ENCODE assay signal across 8 cellular contexts in genomic region chr11:2196970-2197770, GRCh38. TPM values are rescaled to one million over a fixed set of nuclear protein-coding genes. Genes with fewer than 3 reads are reported as not detected.
DNase-seq lines count a peak whose midpoint lies in the region; ATAC-seq and TF ChIP-seq lines count a peak whose summit lies in the region.

No MANE protein-coding gene starts in this region.

- peak; percentile 4 for DNase-seq in AG09319 (ENCODE audit: extremely low read depth, low read depth)
- peak; percentile 95 for DNase-seq in H7
- peak; percentile 5 for DNase-seq in NCI-H524 treated with DMSO at 0.1 percent for 48 hours (lab: John Stamatoyannopoulos, UW)
- DNase-seq in activated CD4-positive, alpha-beta T cell treated with anti-CD3 and anti-CD28 coated beads, Interleukin-2, amount 50 U/mL, for 48 hours = peak; percentile 76 to 83
- peak; percentile 73 for DNase-seq in lung (ENCODE audit: low spot score)
- DNase-seq in stimulated activated CD8-positive, alpha-beta memory T cell treated with anti-CD3 and anti-CD28 coated beads, Interleukin-15, amount 100 ng/mL, for 1 hour (ENCODE audit: low read depth) = peak; percentile 42

- intact Hi-C loops in dendritic cell treated with granulocyte-macrophage colony-stimulating factor and Interleukin-4, amounts not matched to agents 40 ng/mL and 50 ng/mL, for 4 days (cut with micrococcal nuclease) = loop anchor here (1.0 to 10.0 kb wide), 3 partner anchors 97 to 328 kb away; no protein-coding TSS in a partner anchor

- H3K4me3 Mint-ChIP-seq in dendritic cell treated with granulocyte-macrophage colony-stimulating factor and Interleukin-4, amounts not matched to agents 40 ng/mL and 50 ng/mL, for 4 days = no peak overlapping the region

- H3K27me3 Mint-ChIP-seq in dendritic cell treated with granulocyte-macrophage colony-stimulating factor and Interleukin-4, amounts not matched to agents 40 ng/mL and 50 ng/mL, for 4 days = peaks cover 31% of the 10 kb centered on the region

- peak overlapping the region; percentile 0 for H3K27ac Mint-ChIP-seq in dendritic cell treated with granulocyte-macrophage colony-stimulating factor and Interleukin-4, amounts not matched to agents 40 ng/mL and 50 ng/mL, for 4 days

- H3K36me3 Mint-ChIP-seq in dendritic cell treated with granulocyte-macrophage colony-stimulating factor and Interleukin-4, amounts not matched to agents 40 ng/mL and 50 ng/mL, for 4 days (ENCODE audit: low read depth) = no peaks in the 10 kb centered on the region

- WGBS in lung, 2 donors = 37 to 38% methylated on average over 23 of the region's 23 CpGs

- peaks cover 0 to 3% of the 10 kb centered on the region in 2 donors for H3K4me1 ChIP-seq in lung (ENCODE audit: control insufficient read depth in 2 of 2, insufficient read depth in 2 of 2, low read length in 2 of 2)

- no peaks in the 10 kb centered on the region for H3K9me3 Mint-ChIP-seq in dendritic cell treated with granulocyte-macrophage colony-stimulating factor and Interleukin-4, amounts not matched to agents 40 ng/mL and 50 ng/mL, for 4 days

- H3K36me3 ChIP-seq in H7 (replicated peaks; ENCODE audit: control insufficient read depth, insufficient read depth, low read length) (no peaks in the 10 kb centered on the region), lung (ENCODE audit: control insufficient read depth in 2 of 2, insufficient read depth in 2 of 2, low read length in 2 of 2) (no peaks in the 10 kb centered on the region)

- no peaks in the 10 kb centered on the region for H3K9me3 ChIP-seq in lung (ENCODE audit: control insufficient read depth in 2 of 2, insufficient read depth in 1 of 2, low read length in 1 of 2)

- TF ChIP-seq CTCF in AG09319 (IDR thresholded peaks at IDR 0.05; ENCODE audit: low read depth, low read length) (peak; percentile 85), lung (IDR thresholded peaks at IDR 0.05; ENCODE audit: control extremely low read depth, extremely low read depth) (peak; percentile 91)

- H3K4me3 ChIP-seq in H7 (ENCODE audit: insufficient read depth, low read depth, low read length) (no peak overlapping the region), lung (no peak overlapping the region)

- peaks cover 6% of the 10 kb centered on the region for H3K4me1 Mint-ChIP-seq in dendritic cell treated with granulocyte-macrophage colony-stimulating factor and Interleukin-4, amounts not matched to agents 40 ng/mL and 50 ng/mL, for 4 days (ENCODE audit: low read depth)

- no peak overlapping the region for H3K27ac ChIP-seq in lung (ENCODE audit: low read depth in 1 of 2, low read length in 1 of 2)

- H3K27me3 ChIP-seq in H7 (ENCODE audit: control insufficient read depth, insufficient read depth, low read length) (no peaks in the 10 kb centered on the region), lung (ENCODE audit: control insufficient read depth, insufficient read depth) (no peaks in the 10 kb centered on the region)

- ATAC-seq in lung (ENCODE audit: insufficient read depth, low FRiP score) (no peak), HG02798 (IDR thresholded peaks at IDR 0.05; ENCODE audit: poor library complexity, unreplicated experiment) (no peak)

RNA-seq across cellular contexts. Expression of gene TH, which starts 25.6 kb away (rescaled TPM):
- not detected in 2 replicates for total RNA-seq in H7 (2014; rRNA removed; shearing (Covaris generic))
- under 1 TPM in 1 of 2 donors, not detected in 1; 0.31 TPM for total RNA-seq in lung
- polyA plus RNA-seq in lung = under 1 TPM in 1 of 2 donors, not detected in 1; 0.14 TPM

RNA-seq across cellular contexts. Expression of gene INS, which starts 36.2 kb away (rescaled TPM):
- total RNA-seq in H7 (2014; rRNA removed; shearing (Covaris generic)) = not detected in 2 replicates
- total RNA-seq in lung = not detected
- 1 to 10 TPM; 1.2 to 3.3 TPM for polyA plus RNA-seq in lung

RNA-seq across cellular contexts. Expression of gene IGF2, which starts 58.0 kb away (rescaled TPM):
- 0.78 and 1.2 TPM in 2 replicates for total RNA-seq in H7 (2014; rRNA removed; shearing (Covaris generic))
- total RNA-seq in lung = 10 to 100 TPM; 23.5 to 87.7 TPM
- 1 to 10 TPM; 2.9 to 7.8 TPM for polyA plus RNA-seq in lung

Comparison
In these comparisons a context has a peak if more than half of its experiments do, and no peak if none do; other contexts are left out.
1. DNase-seq: peak in every context shown above with its lines; median percentile 95 in H7; 80 in activated CD4-positive, alpha-beta T cell treated with anti-CD3 and anti-CD28 coated beads, Interleukin-2, amount 50 U/mL, for 48 hours; 73 in lung; 42 in stimulated activated CD8-positive, alpha-beta memory T cell treated with anti-CD3 and anti-CD28 coated beads, Interleukin-15, amount 100 ng/mL, for 1 hour; 5 in NCI-H524 treated with DMSO at 0.1 percent for 48 hours; 4 in AG09319.
2. RNA of gene IGF2, which starts 58.0 kb away (total RNA-seq): 23.5 to 87.7 TPM in lung; 0.78 to 1.2 TPM in H7; every median in the first group is over 10 times any median in the second.